Comparison of ENCODE assay signal across 8 cellular contexts in genomic region chr11:13238879-13239514, GRCh38. TPM values are rescaled to one million over a fixed set of nuclear protein-coding genes. Genes with fewer than 3 reads are reported as not detected.
DNase-seq lines count a peak whose midpoint lies in the region; ATAC-seq and TF ChIP-seq lines count a peak whose summit lies in the region.

No MANE protein-coding gene starts in this region.

- DNase-seq in Right ventricle myocardium superior (peak; percentile 48), Right ventricle myocardium inferior (ENCODE audit: missing footprints) (no peak), HK-2 (ENCODE audit: unreplicated experiment) (peak; percentile 38), SJSA1 (ENCODE audit: low read depth in 1 of 2, low spot score in 2 of 2) (peak; percentile 69 to 76), left cardiac atrium (peak; percentile 37), spleen (no peak)
- peak; percentile 79 for DNase-seq in activated effector memory CD4-positive, alpha-beta T cell treated with anti-CD3 and anti-CD28 coated beads, Interleukin-2, amount 50 U/mL, for 16 hours

- H3K27me3 ChIP-seq in SJSA1 (replicated peaks): no peaks in the 10 kb centered on the region; the same call in 1 of the 2 replicates
- H3K27me3 ChIP-seq in spleen (replicated peaks in 1 of 7): peaks cover 0 to 19% (median 0%) of the 10 kb centered on the region in 7 donors

- TF ChIP-seq CTCF in spleen (IDR thresholded peaks at IDR 0.05 in 8 of 11, conservative IDR thresholded peaks at IDR 0.05 in 3 of 11): peak in 10 of 11 experiments; percentile 56 to 85 (median 76)

- H3K4me3 ChIP-seq in SJSA1 (no peak overlapping the region), spleen (no peak overlapping the region)

- H3K27ac ChIP-seq in SJSA1 (no peak overlapping the region), spleen (no peak overlapping the region)

- no peaks in the 10 kb centered on the region for H3K36me3 ChIP-seq in SJSA1
- H3K36me3 ChIP-seq in spleen: no peaks in the 10 kb centered on the region

- no peaks in the 10 kb centered on the region for H3K9me3 ChIP-seq in SJSA1 (replicated peaks)
- peaks cover 0 to 5% (median 0%) of the 10 kb centered on the region in 8 donors for H3K9me3 ChIP-seq in spleen

- H3K4me1 ChIP-seq in SJSA1 (replicated peaks) (no peaks in the 10 kb centered on the region), spleen (peaks cover 0 to 6% (median 2%) of the 10 kb centered on the region in 6 donors)

- ATAC-seq in Right ventricle myocardium superior (ENCODE audit: poor library complexity): no peak
- ATAC-seq in Right ventricle myocardium inferior: no peak
- ATAC-seq in left cardiac atrium: peak in 1 of 2 donors; percentile 65
- ATAC-seq in HG02870 (IDR thresholded peaks at IDR 0.05; ENCODE audit: unreplicated experiment): no peak

- intact Hi-C loops in Right ventricle myocardium superior (cut with DNase I): no loop called here
- intact Hi-C loops in Right ventricle myocardium inferior (cut with DNase I): loop anchor here (1.0 kb wide), 1 partner anchor 96 kb away; no protein-coding TSS in a partner anchor
- intact Hi-C loops in left cardiac atrium (cut with DNase I): no loop called here
- intact Hi-C loops in spleen (cut with DNase I; ENCODE audit: low total_unique reads): no loop called here

- WGBS in spleen, 5 donors: 53 to 57% (median 55%) methylated on average over 4 of the region's 4 CpGs

- TF ChIP-seq POLR2A in spleen (IDR thresholded peaks at IDR 0.05): no peak

RNA-seq across cellular contexts. Expression of gene BMAL1, which starts 38.6 kb away (rescaled TPM):
- total RNA-seq in Right ventricle myocardium superior: 9.8 TPM
- 9.5 TPM for total RNA-seq in Right ventricle myocardium inferior
- 14.3 and 28.2 TPM in 2 replicates for total RNA-seq in SJSA1 (2014; rRNA removed; shearing (Covaris generic))
- 10 to 100 TPM in 1 of 2 donors, 1 to 10 TPM in 1; 7.8 to 17.0 TPM for total RNA-seq in left cardiac atrium
- total RNA-seq in spleen: 10 to 100 TPM; 33.1 to 58.4 (median 38.7) TPM
- polyA plus RNA-seq in spleen: 10 to 100 TPM in 1 of 3 donors, 1 to 10 TPM in 2; 6.5 to 12.0 (median 9.0) TPM

Comparison
In these comparisons a context has a peak if more than half of its experiments do, and no peak if none do; other contexts are left out.
1. DNase-seq: peak in Right ventricle myocardium superior (single experiment), HK-2 (single experiment), SJSA1 (2 of 2), activated effector memory CD4-positive, alpha-beta T cell treated with anti-CD3 and anti-CD28 coated beads, Interleukin-2, amount 50 U/mL, for 16 hours (single experiment) and left cardiac atrium (single experiment); none in Right ventricle myocardium inferior (single experiment) and spleen (single experiment).